In genomic region chr17:72392056-72393010, GRCh38 we compare ENCODE assay signal across 12 cellular contexts.
DNase-seq lines count a peak whose midpoint lies in the region; ATAC-seq and TF ChIP-seq lines count a peak whose summit lies in the region.
"Had no signal": no experiment of that assay in that cellular context is flagged by ENCODE, and none has a peak within 500 bp of the region (broad histone marks: within the 10 kb centered on the region; RNA-seq: fewer than 3 reads in every experiment).

No MANE protein-coding gene starts in this region.

- DNase-seq in AG09319 (ENCODE audit: extremely low read depth, low read depth): peak; percentile 46
- peak; percentile 32 for DNase-seq in NB4 (ENCODE audit: low read depth)
- DNase-seq in fibroblast of the conjunctiva (ENCODE audit: low read depth): peak; percentile 51
- DNase-seq in AML-193 (lab: John Stamatoyannopoulos, UW): no peak
- DNase-seq in CD1c-positive myeloid dendritic cell (ENCODE audit: extremely low spot score): no peak
- DNase-seq in SHP77 (lab: John Stamatoyannopoulos, UW): no peak
- DNase-seq in amniotic stem cell (lab: John Stamatoyannopoulos, UW): no peak
- DNase-seq: activated gamma-delta T cell treated with Interleukin-2 at 50 U/mL for 16 hours, DND-41, right cardiac atrium, testis had no signal

- H3K4me3 ChIP-seq in NB4 (ENCODE audit: low read depth, low read length): no peak overlapping the region
- H3K4me3 ChIP-seq: testis had no signal

- TF ChIP-seq CTCF in AG09319 (IDR thresholded peaks at IDR 0.05; ENCODE audit: low read depth, low read length) (no peak), NB4 (IDR thresholded peaks at IDR 0.05; ENCODE audit: low read depth, low read length) (no peak)

- ATAC-seq in GM21360 (IDR thresholded peaks at IDR 0.05; ENCODE audit: unreplicated experiment): peak; percentile 67
- ATAC-seq: right cardiac atrium had no signal

- no peak for TF ChIP-seq POLR2A in NB4 (IDR thresholded peaks at IDR 0.05; ENCODE audit: extremely low read depth, insufficient read length)

Comparison
In these comparisons a context has a peak if more than half of its experiments do, and no peak if none do; other contexts are left out.
1. DNase-seq: peak in AG09319 (single experiment), NB4 (single experiment) and fibroblast of the conjunctiva (single experiment); none in AML-193 (0 of 2), CD1c-positive myeloid dendritic cell (single experiment), SHP77 (0 of 2) and amniotic stem cell (single experiment).